11 cellular contexts compared by ENCODE assay signal in the genomic region with DNA sequence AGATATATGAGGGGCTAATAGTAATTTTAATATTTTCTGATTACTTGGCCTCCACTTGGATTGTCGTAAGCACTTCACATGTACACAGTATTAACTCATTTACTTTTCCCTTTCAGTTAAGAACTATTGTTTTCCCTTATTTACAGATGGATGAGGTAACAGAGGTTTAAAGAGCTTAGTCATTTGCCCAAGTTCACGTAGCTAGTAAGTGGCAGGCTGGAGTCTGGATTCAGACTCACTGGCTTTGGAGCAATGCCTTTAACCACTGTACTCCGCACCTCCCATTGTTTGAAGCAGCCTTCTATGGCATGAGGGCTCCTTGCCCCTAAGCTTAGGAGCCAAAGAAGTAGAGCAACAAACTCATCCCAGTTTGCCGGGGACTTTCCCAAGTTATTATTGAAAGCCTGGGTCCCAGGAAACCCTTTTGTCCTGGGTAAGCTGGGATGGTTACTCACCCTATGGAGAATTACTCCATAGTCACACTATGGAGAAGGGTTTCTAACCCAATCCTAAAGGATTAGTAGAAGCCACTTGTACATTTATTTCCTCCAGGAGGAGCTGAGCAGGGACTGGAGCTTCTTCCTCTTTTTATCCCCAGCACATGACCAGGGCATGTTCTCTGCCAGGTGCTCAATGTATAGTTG. TPM values are rescaled to one million over a fixed set of nuclear protein-coding genes. Genes with fewer than 3 reads are reported as not detected.
A peak's percentile ranks its signal among the peaks of the same experiment; 100 is the strongest.
DNase-seq lines count a peak whose midpoint lies in the region; ATAC-seq and TF ChIP-seq lines count a peak whose summit lies in the region.
"Had no signal": no experiment of that assay in that cellular context is flagged by ENCODE, and none has a peak within 500 bp of the region (broad histone marks: within the 10 kb centered on the region; RNA-seq: fewer than 3 reads in every experiment).

No MANE protein-coding gene starts in this region.

- H3K9me3 ChIP-seq in PC-3 (ENCODE audit: low read length): no peaks in the 10 kb centered on the region
- H3K9me3 ChIP-seq in osteoblast (ENCODE audit: low read depth, low read length): no peaks in the 10 kb centered on the region

- BruUV-seq in Calu3 (replicated peaks; lab: Mats Ljungman, UMichigan): no TSS peak
- TSS peak; percentile 52 for BruUV-seq in PC-3 (replicated peaks; lab: Mats Ljungman, UMichigan)

- TF ChIP-seq CTCF in Calu3 (IDR thresholded peaks at IDR 0.05; ENCODE audit: unreplicated experiment) (no peak), PC-3 (conservative IDR thresholded peaks at IDR 0.05; ENCODE audit: low read depth, low read length) (no peak), osteoblast (IDR thresholded peaks at IDR 0.05; ENCODE audit: extremely low read depth, low read depth, low read length) (no peak), natural killer cell (IDR thresholded peaks at IDR 0.05) (no peak)

- ATAC-seq in PC-3 (peak; percentile 85), natural killer cell (no peak), GM19035 (IDR thresholded peaks at IDR 0.05; ENCODE audit: unreplicated experiment) (no peak), GM21528 (IDR thresholded peaks at IDR 0.05; ENCODE audit: low FRiP score, unreplicated experiment) (no peak)

- H3K4me1 Mint-ChIP-seq in Calu3 (ENCODE audit: low read depth, unreplicated experiment) (peaks cover 13% of the 10 kb centered on the region), natural killer cell (no peaks in the 10 kb centered on the region)

- H3F3A ChIP-seq in PC-3 (ENCODE audit: low read length, unreplicated experiment): peaks cover 5% of the 10 kb centered on the region

- H3K36me3 Mint-ChIP-seq in Calu3 (ENCODE audit: insufficient read depth, unreplicated experiment) (peaks cover 2% of the 10 kb centered on the region), natural killer cell (no peaks in the 10 kb centered on the region)
- H3K36me3 Mint-ChIP-seq: brain, mesothelial cell of epicardium had no signal

- H3K9ac ChIP-seq in PC-3 (ENCODE audit: low read length): peak overlapping the region; percentile 88

- peak overlapping the region; percentile 12 for H3K27ac Mint-ChIP-seq in Calu3 (ENCODE audit: unreplicated experiment)
- H3K27ac Mint-ChIP-seq in natural killer cell: no peak overlapping the region
- H3K27ac Mint-ChIP-seq: brain; mesothelial cell of epicardium; stimulated activated naive CD8-positive, alpha-beta T cell treated with anti-CD3 and anti-CD28 coated beads, Interleukin-15, Interleukin-2, amounts not matched to agents 100 ng/mL and 50 ng/mL, for 24 hours had no signal

- peak overlapping the region; percentile 70 for H3K4me2 ChIP-seq in PC-3 (ENCODE audit: low read length)
- peak overlapping the region; percentile 32 for H3K4me2 ChIP-seq in osteoblast (ENCODE audit: insufficient read depth, low read length)

- H3K4me3 ChIP-seq in PC-3 (ENCODE audit: low read length) (no peak overlapping the region), osteoblast (ENCODE audit: insufficient read depth, low read length) (no peak overlapping the region)

- H3K4me1 ChIP-seq in PC-3 (ENCODE audit: insufficient read depth, low read length) (peaks cover 40% of the 10 kb centered on the region), osteoblast (ENCODE audit: insufficient read depth, low read length) (peaks cover 66% of the 10 kb centered on the region)

- CTCF ChIA-PET in Calu3 (lab: Charles Lee): interaction anchor here (0.6 to 1.4 kb wide), 6 partner anchors 11 to 476 kb away, joined by 3 to 11 read pairs (median 3); partner anchors contain the start of gene FOXL1
- CTCF ChIA-PET in PC-3 (lab: Charles Lee): no interaction called here

- POLR2A ChIA-PET in PC-3 (lab: Charles Lee; ENCODE audit: unreplicated experiment): interaction anchor here (1.2 kb wide), 1 partner anchor 74 kb away, joined by 4 read pairs; no protein-coding TSS in a partner anchor

- H4K20me1 ChIP-seq in PC-3 (ENCODE audit: low read length) (no peaks in the 10 kb centered on the region), osteoblast (ENCODE audit: insufficient read depth, low read length) (no peaks in the 10 kb centered on the region)

- H3K27me3 ChIP-seq in PC-3 (ENCODE audit: low read length) (no peaks in the 10 kb centered on the region), osteoblast (ENCODE audit: insufficient read depth, low read length) (no peaks in the 10 kb centered on the region)

- peak overlapping the region; percentile 99 for H3K27ac ChIP-seq in PC-3 (ENCODE audit: low read length)
- H3K27ac ChIP-seq in osteoblast (ENCODE audit: low read depth, low read length): peak overlapping the region; percentile 96

- H3K9me2 ChIP-seq in PC-3 (replicated peaks; ENCODE audit: low read length): no peaks in the 10 kb centered on the region

- H3K9me3 Mint-ChIP-seq in Calu3 (ENCODE audit: low read depth, unreplicated experiment) (peaks cover 5% of the 10 kb centered on the region), natural killer cell (no peaks in the 10 kb centered on the region)
- H3K9me3 Mint-ChIP-seq: mesothelial cell of epicardium; stimulated activated naive CD8-positive, alpha-beta T cell treated with anti-CD3 and anti-CD28 coated beads, Interleukin-15, Interleukin-2, amounts not matched to agents 100 ng/mL and 50 ng/mL, for 24 hours had no signal

- H3K4me3 Mint-ChIP-seq in Calu3 (ENCODE audit: low read depth, unreplicated experiment): no peak overlapping the region
- no peak overlapping the region for H3K4me3 Mint-ChIP-seq in natural killer cell
- H3K4me3 Mint-ChIP-seq: mesothelial cell of epicardium; stimulated activated naive CD8-positive, alpha-beta T cell treated with anti-CD3 and anti-CD28 coated beads, Interleukin-15, Interleukin-2, amounts not matched to agents 100 ng/mL and 50 ng/mL, for 24 hours had no signal

- peak; percentile 39 for DNase-seq in Calu3
- peak; percentile 89 for DNase-seq in PC-3
- DNase-seq in dermis blood vessel endothelial cell: peak; percentile 75
- DNase-seq in osteoblast (ENCODE audit: insufficient read length, low spot score, missing footprints): peak; percentile 32
- DNase-seq in natural killer cell: no peak
- DNase-seq in SHP77 (lab: John Stamatoyannopoulos, UW): no peak

- H3K36me3 ChIP-seq in PC-3 (ENCODE audit: low read depth, low read length) (no peaks in the 10 kb centered on the region), osteoblast (ENCODE audit: insufficient read depth, low read length) (no peaks in the 10 kb centered on the region)

- peaks cover 9% of the 10 kb centered on the region for H3K27me3 Mint-ChIP-seq in Calu3 (ENCODE audit: unreplicated experiment)
- peaks cover 10 to 18% of the 10 kb centered on the region in 2 donors for H3K27me3 Mint-ChIP-seq in natural killer cell (ENCODE audit: low read depth in 2 of 2)

- intact Hi-C loops in Calu3 (cut with micrococcal nuclease; ENCODE audit: unreplicated experiment) (no loop called here), PC-3 (cut with micrococcal nuclease) (loop anchor here (1.0 to 2.0 kb wide), 2 partner anchors 41 to 74 kb away; no protein-coding TSS in a partner anchor), natural killer cell (cut with micrococcal nuclease) (no loop called here)

- H2AFZ ChIP-seq in PC-3 (ENCODE audit: low read length): no peak overlapping the region
- no peak overlapping the region for H2AFZ ChIP-seq in osteoblast (ENCODE audit: low read length)

- H3K79me2 ChIP-seq in PC-3 (ENCODE audit: low read length) (no peaks in the 10 kb centered on the region), osteoblast (ENCODE audit: insufficient read depth, low read length) (peaks cover 29% of the 10 kb centered on the region)

RNA-seq across cellular contexts. Expression of gene FOXL1, which starts 12.3 kb away (rescaled TPM):
- total RNA-seq in Calu3 (2022): 13.3 and 14.5 TPM in 2 replicates
- total RNA-seq in PC-3 (2014; rRNA removed): 8.1 and 10.9 TPM in 2 replicates
- 0.68 and 2.2 TPM in 2 replicates for total RNA-seq in dermis blood vessel endothelial cell
- total RNA-seq in osteoblast: 2.5 and 3.2 TPM in 2 replicates
- total RNA-seq in natural killer cell: under 1 TPM in 1 of 3 donors, not detected in 2; 0.10 TPM

RNA-seq across cellular contexts. Expression of gene FOXC2, which starts 24.0 kb away (rescaled TPM):
- total RNA-seq in Calu3 (2022) (8.7 and 10.9 TPM in 2 replicates), PC-3 (2014; rRNA removed) (not detected in 2 replicates), dermis blood vessel endothelial cell (2.2 and 8.1 TPM in 2 replicates), osteoblast (2.2 and 2.4 TPM in 2 replicates), natural killer cell (under 1 TPM in 1 of 3 donors, not detected in 2; 0.14 TPM)

RNA-seq across cellular contexts. Expression of gene MTHFSD, which starts 35.6 kb away (rescaled TPM):
- total RNA-seq in Calu3 (2022): 47.8 and 48.9 TPM in 2 replicates
- 11.9 and 17.1 TPM in 2 replicates for total RNA-seq in PC-3 (2014; rRNA removed)
- total RNA-seq in dermis blood vessel endothelial cell: 14.5 and 17.7 TPM in 2 replicates
- 18.5 and 20.3 TPM in 2 replicates for total RNA-seq in osteoblast
- 10 to 100 TPM; 14.3 to 22.0 (median 16.9) TPM for total RNA-seq in natural killer cell

Comparison
In these comparisons a context has a peak if more than half of its experiments do, and no peak if none do; other contexts are left out.
1. DNase-seq: peak in Calu3 (single experiment), PC-3 (single experiment), dermis blood vessel endothelial cell (single experiment) and osteoblast (single experiment); none in natural killer cell (single experiment) and SHP77 (0 of 2).